8 cellular contexts compared by ENCODE assay signal in the genomic region with DNA sequence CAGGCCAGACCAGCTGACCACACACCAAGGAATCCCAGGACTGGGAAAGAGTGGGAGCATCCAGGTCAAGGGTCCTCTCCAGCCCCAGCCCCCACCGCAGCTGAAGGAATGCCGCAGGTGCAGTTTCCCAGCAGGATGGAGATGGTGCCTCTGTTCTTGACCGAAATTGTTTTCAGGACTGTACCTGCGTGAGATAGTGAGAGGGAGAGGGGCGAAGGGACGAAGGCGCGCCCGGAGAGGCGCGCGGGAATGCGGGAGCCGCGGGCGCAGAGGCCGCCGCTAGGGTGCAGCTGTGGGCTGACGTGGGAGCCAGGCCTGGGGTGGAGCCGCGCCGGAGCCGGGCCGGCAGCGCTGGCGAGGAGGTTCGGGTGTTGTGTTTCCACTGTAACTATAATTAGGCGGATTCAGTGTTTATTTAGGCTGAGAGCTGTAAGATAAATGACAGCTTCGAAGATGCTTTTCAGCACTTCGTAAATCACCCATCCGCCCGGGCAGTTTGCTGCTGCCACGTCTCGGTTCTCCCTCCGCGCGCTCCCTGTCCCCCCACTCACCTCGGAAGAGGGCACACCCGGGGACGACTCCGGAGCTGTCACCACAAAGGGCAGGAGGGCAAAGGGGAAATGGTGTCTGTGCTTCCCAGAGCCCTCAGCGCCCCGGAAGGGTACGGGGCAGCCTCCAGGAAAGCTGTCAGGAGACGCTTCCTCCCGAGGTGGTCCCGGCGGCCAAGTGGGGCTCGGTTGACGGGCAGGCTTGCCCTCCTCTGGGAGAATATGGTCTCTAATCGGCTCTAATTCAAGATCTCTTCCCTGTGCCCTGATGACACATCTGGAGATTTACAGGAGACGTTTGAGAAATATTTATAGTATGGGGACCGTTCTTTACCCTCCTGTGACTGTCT. TPM values are rescaled to one million over a fixed set of nuclear protein-coding genes. Genes with fewer than 3 reads are reported as not detected.
DNase-seq lines count a peak whose midpoint lies in the region; ATAC-seq lines count a peak whose summit lies in the region.

No MANE protein-coding gene starts in this region.

- peaks cover 36% of the 10 kb centered on the region for H3K4me1 Mint-ChIP-seq in activated CD4-positive, alpha-beta T cell treated with anti-CD3 and anti-CD28 coated beads, Interleukin-2, amount 10 ng/mL, durations not matched to agents 24 days and 14 days

- H3K36me3 Mint-ChIP-seq in activated CD4-positive, alpha-beta T cell treated with anti-CD3 and anti-CD28 coated beads, Interleukin-2, amount 10 ng/mL, durations not matched to agents 24 days and 14 days (ENCODE audit: low read depth) = no peaks in the 10 kb centered on the region

- H3K4me3 Mint-ChIP-seq in activated CD4-positive, alpha-beta T cell treated with anti-CD3 and anti-CD28 coated beads, Interleukin-2, amount 10 ng/mL, durations not matched to agents 24 days and 14 days = peak overlapping the region; percentile 69

- H3K27ac Mint-ChIP-seq in activated CD4-positive, alpha-beta T cell treated with anti-CD3 and anti-CD28 coated beads, Interleukin-2, amount 10 ng/mL, durations not matched to agents 24 days and 14 days = peak overlapping the region; percentile 88

- DNase-seq in AG08395 (ENCODE audit: low spot score) (peak; percentile 80), NCI-H2107 treated with DMSO at 0.1 percent for 48 hours (lab: John Stamatoyannopoulos, UW; ENCODE audit: unreplicated experiment) (peak; percentile 85), dermis microvascular lymphatic vessel endothelial cell (ENCODE audit: low read depth in 2 of 2) (peak; percentile 30 to 68), lung microvascular endothelial cell (ENCODE audit: low read depth in 2 of 2) (peak; percentile 76 to 79)
- DNase-seq in activated CD4-positive, alpha-beta T cell treated with anti-CD3 and anti-CD28 coated beads, Interleukin-2, amount 10 ng/mL, durations not matched to agents 24 days and 14 days = peak; percentile 92
- DNase-seq in stimulated activated CD8-positive, alpha-beta memory T cell treated with anti-CD3 and anti-CD28 coated beads, Interleukin-12 subunit alpha, Interleukin-12 subunit beta, amount 100 ng/mL, for 4 hours (ENCODE audit: low read depth) = peak; percentile 45

- intact Hi-C loops in activated CD4-positive, alpha-beta T cell treated with anti-CD3 and anti-CD28 coated beads, Interleukin-2, amount 10 ng/mL, durations not matched to agents 24 days and 14 days (cut with micrococcal nuclease) = loop anchor here (1.0 to 2.0 kb wide), 4 partner anchors 14 to 100 kb away; a partner anchor contains a TSS

- H3K27me3 Mint-ChIP-seq in activated CD4-positive, alpha-beta T cell treated with anti-CD3 and anti-CD28 coated beads, Interleukin-2, amount 10 ng/mL, durations not matched to agents 24 days and 14 days = peaks cover 22% of the 10 kb centered on the region

- ATAC-seq in GM21390 (IDR thresholded peaks at IDR 0.05; ENCODE audit: unreplicated experiment) (peak; percentile 65), HG02870 (IDR thresholded peaks at IDR 0.05; ENCODE audit: unreplicated experiment) (no peak)

- no peaks in the 10 kb centered on the region for H3K9me3 Mint-ChIP-seq in activated CD4-positive, alpha-beta T cell treated with anti-CD3 and anti-CD28 coated beads, Interleukin-2, amount 10 ng/mL, durations not matched to agents 24 days and 14 days

RNA-seq across cellular contexts. Expression of a gene that starts 38.2 kb away (rescaled TPM):
- total RNA-seq in activated CD4-positive, alpha-beta T cell treated with anti-CD3 and anti-CD28 coated beads, Interleukin-2, amount 10 ng/mL, durations not matched to agents 24 days and 14 days = not detected in 2 replicates
- total RNA-seq in dermis microvascular lymphatic vessel endothelial cell (not detected in 2 replicates), lung microvascular endothelial cell (not detected in 2 replicates)

RNA-seq across cellular contexts. Expression of a gene that starts 52.3 kb away (rescaled TPM):
- 26.0 and 28.1 TPM in 2 replicates for total RNA-seq in activated CD4-positive, alpha-beta T cell treated with anti-CD3 and anti-CD28 coated beads, Interleukin-2, amount 10 ng/mL, durations not matched to agents 24 days and 14 days
- total RNA-seq in dermis microvascular lymphatic vessel endothelial cell (0.51 and 0.63 TPM in 2 replicates), lung microvascular endothelial cell (0.20 and 0.22 TPM in 2 replicates)

Comparison
In these comparisons a context has a peak if more than half of its experiments do, and no peak if none do; other contexts are left out.
1. RNA of a gene that starts 52.3 kb away (total RNA-seq): 26.0 to 28.1 TPM in activated CD4-positive, alpha-beta T cell treated with anti-CD3 and anti-CD28 coated beads, Interleukin-2, amount 10 ng/mL, durations not matched to agents 24 days and 14 days; 0.51 to 0.63 TPM in dermis microvascular lymphatic vessel endothelial cell and 0.20 to 0.22 TPM in lung microvascular endothelial cell; every median in the first group is over 10 times any median in the second.
2. Peak in every context shown above with its lines, with median percentiles within 50 percentile points of each other: DNase-seq.